Comparison of ENCODE assay signal across 25 cellular contexts in genomic region chr1:207514890-207515289, GRCh38. TPM values are rescaled to one million over a fixed set of nuclear protein-coding genes. Genes with fewer than 3 reads are reported as not detected.
DNase-seq lines count a peak whose midpoint lies in the region; ATAC-seq, FAIRE-seq and TF ChIP-seq lines count a peak whose summit lies in the region.
"Had no signal": no experiment of that assay in that cellular context is flagged by ENCODE, and none has a peak within 500 bp of the region (broad histone marks: within the 10 kb centered on the region; RNA-seq: fewer than 3 reads in every experiment).

No MANE protein-coding gene starts in this region.

- H3K36me3 ChIP-seq in pancreas: no peaks in the 10 kb centered on the region
- H3K36me3 ChIP-seq: BLaER1 had no signal

- no peaks in the 10 kb centered on the region for H3K36me3 Mint-ChIP-seq in activated T-helper 17 cell treated with anti-CD3 and anti-CD28 coated beads, Interleukin-2, amount 50 U/mL, for 72 hours (ENCODE audit: low read depth)
- H3K36me3 Mint-ChIP-seq: CD4-positive, alpha-beta memory T cell had no signal

- no peak overlapping the region for H3K27ac ChIP-seq in pancreas
- H3K27ac ChIP-seq: 22Rv1, BLaER1 had no signal

- peak; percentile 71 for FAIRE-seq in colon (lab: Jason Lieb, UNC)
- FAIRE-seq in pancreas (lab: Jason Lieb, UNC): peak; percentile 84
- FAIRE-seq: GM12891, HepG2 had no signal

- intact Hi-C loops in pancreas (cut with DNase I): no loop called here

- no peak overlapping the region for H3K27ac Mint-ChIP-seq in activated T-helper 17 cell treated with anti-CD3 and anti-CD28 coated beads, Interleukin-2, amount 50 U/mL, for 72 hours
- H3K27ac Mint-ChIP-seq: CD4-positive, alpha-beta memory T cell; HFFc6; IgD-negative memory B cell had no signal

- H3K9me3 Mint-ChIP-seq in activated T-helper 17 cell treated with anti-CD3 and anti-CD28 coated beads, Interleukin-2, amount 50 U/mL, for 72 hours: no peaks in the 10 kb centered on the region
- H3K9me3 Mint-ChIP-seq: HFFc6, IgD-negative memory B cell had no signal

- 83 to 90% methylated on average over 13 of the region's 13 CpGs for WGBS in pancreas, 2 donors

- no peaks in the 10 kb centered on the region for H3K9me3 ChIP-seq in pancreas
- H3K9me3 ChIP-seq: BLaER1 had no signal

- no peak overlapping the region for H3K4me3 Mint-ChIP-seq in activated T-helper 17 cell treated with anti-CD3 and anti-CD28 coated beads, Interleukin-2, amount 50 U/mL, for 72 hours
- H3K4me3 Mint-ChIP-seq: CD14-positive monocyte; CD4-positive, alpha-beta memory T cell; HFFc6; IgD-negative memory B cell had no signal

- no peak overlapping the region for H3K4me3 ChIP-seq in pancreas
- H3K4me3 ChIP-seq: BLaER1 had no signal

- no peak for TF ChIP-seq CTCF in pancreas (IDR thresholded peaks at IDR 0.05)

- ATAC-seq in pancreas: no peak
- no peak for ATAC-seq in activated T-helper 17 cell treated with anti-CD3 and anti-CD28 coated beads, Interleukin-2, amount 50 U/mL, for 72 hours (replicated peaks)
- no peak for ATAC-seq in GM21447 (IDR thresholded peaks at IDR 0.05; ENCODE audit: unreplicated experiment)
- ATAC-seq: HCT116, HepG2 had no signal

- H3K27me3 ChIP-seq in pancreas: peaks cover 0 to 3% (median 0%) of the 10 kb centered on the region in 4 donors
- H3K27me3 ChIP-seq: BLaER1 had no signal

- H3K27me3 Mint-ChIP-seq in activated T-helper 17 cell treated with anti-CD3 and anti-CD28 coated beads, Interleukin-2, amount 50 U/mL, for 72 hours: no peaks in the 10 kb centered on the region
- H3K27me3 Mint-ChIP-seq: IgD-negative memory B cell had no signal

- DNase-seq in DMS53 (lab: John Stamatoyannopoulos, UW): peak; percentile 15
- no peak for DNase-seq in DMS53 treated with DMSO at 0.1 percent for 48 hours (lab: John Stamatoyannopoulos, UW; ENCODE audit: unreplicated experiment)
- no peak for DNase-seq in pancreas
- no peak for DNase-seq in T1000 (lab: John Stamatoyannopoulos, UW)
- DNase-seq: CD4-positive, alpha-beta memory T cell; DMS153; DND-41; EL; GOT3; H7; HFFc6; KG1 had no signal

- no peaks in the 10 kb centered on the region for H3K4me1 Mint-ChIP-seq in activated T-helper 17 cell treated with anti-CD3 and anti-CD28 coated beads, Interleukin-2, amount 50 U/mL, for 72 hours
- H3K4me1 Mint-ChIP-seq: CD4-positive, alpha-beta memory T cell had no signal

- H3K4me1 ChIP-seq in pancreas: no peaks in the 10 kb centered on the region
- H3K4me1 ChIP-seq: BLaER1 had no signal

RNA-seq across cellular contexts. Expression of gene CR1, which starts 18.9 kb away (rescaled TPM):
- 1 to 10 TPM in 3 of 6 donors, under 1 TPM in 3; 0.14 to 4.7 (median 1.0) TPM for total RNA-seq in pancreas
- polyA plus RNA-seq in pancreas: under 1 TPM; 0.05 to 0.08 TPM
- total RNA-seq in activated T-helper 17 cell treated with anti-CD3 and anti-CD28 coated beads, Interleukin-2, amount 50 U/mL, for 72 hours: under 1 TPM; 0.17 to 0.19 TPM
- total RNA-seq: A673, G401, HepG2, HFFc6 had no signal
- polyA plus RNA-seq: AG04450, HepG2 had no signal
